15 cellular contexts compared by ENCODE assay signal in genomic region chr16:454397-454940, GRCh38.
"Had no signal": no experiment of that assay in that cellular context is flagged by ENCODE, and none has a peak within 500 bp of the region (broad histone marks: within the 10 kb centered on the region; RNA-seq: fewer than 3 reads in every experiment).

No MANE protein-coding gene starts in this region.

- DNase-seq: activated B cell treated with CpG ODN at 0.5 μM for 24 hours; activated CD4-positive, alpha-beta T cell treated with anti-CD3 and anti-CD28 coated beads, Interleukin-2, amount 10 ng/mL, durations not matched to agents 7 days and 5 days; activated CD8-positive, alpha-beta memory T cell treated with anti-CD3 and anti-CD28 coated beads for 24 hours; activated naive CD4-positive, alpha-beta T cell treated with Interleukin-2 at 50 U/mL for 16 hours; anterior cingulate cortex; dermis blood vessel endothelial cell; mammary epithelial cell; naive B cell; posterior cingulate gyrus; stimulated activated CD4-positive, alpha-beta T cell treated with anti-CD3 and anti-CD28 coated beads, Interleukin-4, amount 100 ng/mL, for 1 hour; stimulated activated naive CD4-positive, alpha-beta T cell; T-helper 2 cell had no signal

- H3K36me3 ChIP-seq: right atrium auricular region had no signal

- H3K9me3 Mint-ChIP-seq: activated B cell treated with CpG ODN at 0.5 μM for 24 hours; activated CD4-positive, alpha-beta T cell treated with anti-CD3 and anti-CD28 coated beads, Interleukin-2, amount 10 ng/mL, durations not matched to agents 7 days and 5 days; naive B cell had no signal

- H3K27me3 Mint-ChIP-seq: activated B cell treated with CpG ODN at 0.5 μM for 24 hours; activated CD4-positive, alpha-beta T cell treated with anti-CD3 and anti-CD28 coated beads, Interleukin-2, amount 10 ng/mL, durations not matched to agents 7 days and 5 days; naive B cell; type B pancreatic cell had no signal

- H3K27ac ChIP-seq: right atrium auricular region had no signal

- H3K4me3 ChIP-seq: right atrium auricular region had no signal

- H3K9me3 ChIP-seq: right atrium auricular region had no signal

- H3K27ac Mint-ChIP-seq: activated B cell treated with CpG ODN at 0.5 μM for 24 hours; activated CD4-positive, alpha-beta T cell treated with anti-CD3 and anti-CD28 coated beads, Interleukin-2, amount 10 ng/mL, durations not matched to agents 7 days and 5 days; naive B cell; type B pancreatic cell had no signal

- H3K36me3 Mint-ChIP-seq: naive B cell had no signal

- H3K27me3 ChIP-seq: right atrium auricular region had no signal

- H3K4me3 Mint-ChIP-seq: activated B cell treated with CpG ODN at 0.5 μM for 24 hours; activated CD4-positive, alpha-beta T cell treated with anti-CD3 and anti-CD28 coated beads, Interleukin-2, amount 10 ng/mL, durations not matched to agents 7 days and 5 days; naive B cell; type B pancreatic cell had no signal

- ATAC-seq: left lobe of liver had no signal
